16 cellular contexts compared by ENCODE assay signal in genomic region chr7:30804078-30804661, GRCh38. TPM values are rescaled to one million over a fixed set of nuclear protein-coding genes. Genes with fewer than 3 reads are reported as not detected.
DNase-seq lines count a peak whose midpoint lies in the region; ATAC-seq lines count a peak whose summit lies in the region.
"Had no signal": no experiment of that assay in that cellular context is flagged by ENCODE, and none has a peak within 500 bp of the region (broad histone marks: within the 10 kb centered on the region; RNA-seq: fewer than 3 reads in every experiment).

No MANE protein-coding gene starts in this region.

- DNase-seq in AG08395 (ENCODE audit: low spot score) (peak; percentile 71), NCI-H226 (peak; percentile 86), dermis blood vessel endothelial cell (peak; percentile 71), NCI-H1694 treated with DMSO at 0.1 percent for 48 hours (lab: John Stamatoyannopoulos, UW) (no peak), SHP77 (lab: John Stamatoyannopoulos, UW) (no peak)
- no peak for DNase-seq in activated CD8-positive, alpha-beta memory T cell treated with anti-CD3 and anti-CD28 coated beads for 24 hours
- DNase-seq: activated T-cell treated with anti-CD3 and anti-CD28 coated beads, Interleukin-2, amount 50 U/mL, for 1 hour; central memory CD4-positive, alpha-beta T cell; GF-D8; NCI-H2029 treated with DMSO at 0.1 percent for 48 hours; small intestine; stimulated activated CD8-positive, alpha-beta memory T cell treated with anti-CD3 and anti-CD28 coated beads, Interleukin-4, amount 100 ng/mL, for 48 hours had no signal

- ATAC-seq in HG02973 (IDR thresholded peaks at IDR 0.05; ENCODE audit: unreplicated experiment) = no peak
- ATAC-seq: HepG2 had no signal

- peaks cover 2% of the 10 kb centered on the region for H3K36me3 ChIP-seq in mesodermal cell (ENCODE audit: control insufficient read depth, insufficient read depth, low read length)
- H3K36me3 ChIP-seq: BLaER1 had no signal

- H3K9me3 ChIP-seq in mesodermal cell (ENCODE audit: control insufficient read depth, low read length) = no peaks in the 10 kb centered on the region
- H3K9me3 ChIP-seq: BLaER1 had no signal

- no peak overlapping the region for H3K4me3 ChIP-seq in mesodermal cell (ENCODE audit: extremely low read depth, insufficient read depth, low read length, poor library complexity, severe bottlenecking)
- H3K4me3 ChIP-seq: BLaER1 had no signal

- H3K27ac ChIP-seq in mesodermal cell (ENCODE audit: low read depth, low read length, severe bottlenecking) = peak overlapping the region; percentile 30
- H3K27ac ChIP-seq: BLaER1 had no signal

- WGBS in mesodermal cell (ENCODE audit: insufficient coverage in 2 of 2), 2 experiments = 92 to 100% methylated on average over 1 of the region's 3 CpGs

- H3K4me1 ChIP-seq in mesodermal cell (ENCODE audit: control insufficient read depth, insufficient read depth, low read length, poor library complexity, severe bottlenecking) = peaks cover 31% of the 10 kb centered on the region

RNA-seq across cellular contexts. Expression of gene MINDY4, which starts 33.0 kb away (rescaled TPM):
- total RNA-seq in dermis blood vessel endothelial cell = 2.7 and 6.1 TPM in 2 replicates
- polyA plus RNA-seq in mesodermal cell (2013, experiment 1 of 2) = 3.2 TPM
- 3.8 TPM for polyA plus RNA-seq in mesodermal cell (2013, experiment 2 of 2)
- total RNA-seq: HepG2 had no signal
- polyA plus RNA-seq: HepG2 had no signal

RNA-seq across cellular contexts. Expression of gene INMT, which starts 52.2 kb away (rescaled TPM):
- total RNA-seq in dermis blood vessel endothelial cell = 0.05 TPM in 1 of 2 replicates, not detected in the other
- polyA plus RNA-seq in mesodermal cell (2013, experiment 1 of 2) = 0.59 TPM
- 0.56 TPM for polyA plus RNA-seq in mesodermal cell (2013, experiment 2 of 2)
- total RNA-seq: HepG2 had no signal
- polyA plus RNA-seq: HepG2 had no signal

Comparison
In these comparisons a context has a peak if more than half of its experiments do, and no peak if none do; other contexts are left out.
1. DNase-seq: peak in AG08395 (single experiment), NCI-H226 (single experiment) and dermis blood vessel endothelial cell (single experiment); none in activated CD8-positive, alpha-beta memory T cell treated with anti-CD3 and anti-CD28 coated beads for 24 hours (single experiment), NCI-H1694 treated with DMSO at 0.1 percent for 48 hours (single experiment) and SHP77 (0 of 2).